ENCODE assay signal across 9 cellular contexts in genomic region chr2:88059979-88060906, GRCh38. TPM values are rescaled to one million over a fixed set of nuclear protein-coding genes. Genes with fewer than 3 reads are reported as not detected.
DNase-seq lines count a peak whose midpoint lies in the region; ATAC-seq and TF ChIP-seq lines count a peak whose summit lies in the region.
"Had no signal": no experiment of that assay in that cellular context is flagged by ENCODE, and none has a peak within 500 bp of the region (broad histone marks: within the 10 kb centered on the region; RNA-seq: fewer than 3 reads in every experiment).

No MANE protein-coding gene starts in this region.

- CTCF ChIA-PET in OCI-LY7 (lab: Charles Lee; ENCODE audit: unreplicated experiment): interaction anchor here (0.6 to 1.3 kb wide), 3 partner anchors 17 to 103 kb away, joined by 3 to 5 read pairs (median 4); no protein-coding TSS in a partner anchor

- TF ChIP-seq CTCF in OCI-LY7 (conservative IDR thresholded peaks at IDR 0.05; ENCODE audit: low read length) (peak; percentile 88), upper lobe of right lung (IDR thresholded peaks at IDR 0.05) (peak; percentile 79)

- POLR2A ChIA-PET in OCI-LY7 (lab: Charles Lee): interaction anchor here (0.6 to 1.7 kb wide), 3 partner anchors 28 to 44 kb away, joined by 3 to 7 read pairs (median 3); partner anchors contain the start of gene RNU2-63P

- H3K9me2 ChIP-seq in OCI-LY7 (ENCODE audit: insufficient read depth, low read length): no peaks in the 10 kb centered on the region

- H3K4me3 ChIP-seq in OCI-LY7 (ENCODE audit: low read depth, low read length, poor library complexity, severe bottlenecking): no peak overlapping the region
- H3K4me3 ChIP-seq in upper lobe of right lung: no peak overlapping the region

- H3K4me2 ChIP-seq in OCI-LY7 (ENCODE audit: low read length): no peak overlapping the region

- peak; percentile 91 for TF ChIP-seq RAD21 in Ishikawa (IDR thresholded peaks at IDR 0.05; ENCODE audit: low read depth)

- H3K4me1 ChIP-seq in OCI-LY7 (ENCODE audit: insufficient read depth, low read length, poor library complexity, severe bottlenecking) (peaks cover 8% of the 10 kb centered on the region), upper lobe of right lung (no peaks in the 10 kb centered on the region)

- ATAC-seq in GM18907 (IDR thresholded peaks at IDR 0.05; ENCODE audit: unreplicated experiment): peak; percentile 44
- peak; percentile 76 for ATAC-seq in left lobe of liver
- peak; percentile 50 for ATAC-seq in upper lobe of right lung
- no peak for ATAC-seq in HG03039 (IDR thresholded peaks at IDR 0.05; ENCODE audit: unreplicated experiment)

- H3K36me3 ChIP-seq in OCI-LY7 (ENCODE audit: insufficient read depth, low read length) (no peaks in the 10 kb centered on the region), upper lobe of right lung (no peaks in the 10 kb centered on the region)

- H4K20me1 ChIP-seq in OCI-LY7 (ENCODE audit: insufficient read depth, low read length): no peaks in the 10 kb centered on the region

- no peak overlapping the region for H2AFZ ChIP-seq in OCI-LY7 (ENCODE audit: low read length)

- intact Hi-C loops in OCI-LY7 (cut with micrococcal nuclease; ENCODE audit: unreplicated experiment) (loop anchor here (1.0 to 2.0 kb wide), 2 partner anchors 100 to 127 kb away; no protein-coding TSS in a partner anchor), upper lobe of right lung (cut with DNase I) (loop anchor here (10.0 kb wide), 1 partner anchor 105 kb away; no protein-coding TSS in a partner anchor)

- BruUV-seq in OCI-LY7 (replicated peaks; lab: Mats Ljungman, UMichigan): no TSS peak

- no peaks in the 10 kb centered on the region for H3K27me3 ChIP-seq in upper lobe of right lung

- H3K27ac ChIP-seq in OCI-LY7 (ENCODE audit: low read depth, low read length, poor library complexity, severe bottlenecking): no peak overlapping the region
- H3K27ac ChIP-seq in upper lobe of right lung: no peak overlapping the region

- H3K79me2 ChIP-seq in OCI-LY7 (ENCODE audit: insufficient read depth, low read depth, low read length): 0 out of 2 replicates have a peak, but pooled peaks cover under 1% of the 10 kb centered on the region

- DNase-seq in Caki2 (ENCODE audit: low read depth): peak; percentile 37
- peak; percentile 68 for DNase-seq in OCI-LY7 (ENCODE audit: low spot score)
- peak; percentile 51 to 56 for DNase-seq in T47D (ENCODE audit: low read depth in 1 of 2, low spot score in 1 of 2)
- no peak for DNase-seq in left lobe of liver (ENCODE audit: low spot score)
- DNase-seq in upper lobe of right lung: no peak

- H3K9me3 ChIP-seq in OCI-LY7 (ENCODE audit: low read length) (no peaks in the 10 kb centered on the region), upper lobe of right lung (no peaks in the 10 kb centered on the region)

- in situ Hi-C loops in Caki2 (cut with HindIII; ENCODE audit: low pct_unique_long_range_greater_than_20kb, low sequenced_read_pairs): no loop called here
- in situ Hi-C loops in T47D (cut with HindIII; ENCODE audit: low pct_unique_long_range_greater_than_20kb, low sequenced_read_pairs): no loop called here

- TF ChIP-seq EP300 in Ishikawa (IDR thresholded peaks at IDR 0.05; ENCODE audit: borderline replicate concordance): no peak

TF ChIP-seq in Ishikawa, 13 proteins besides CTCF, POLR2A, EP300 and RAD21:
- TF ChIP-seq ZBTB7A (IDR thresholded peaks at IDR 0.05; ENCODE audit: low read depth) (no peak), YY1 (IDR thresholded peaks at IDR 0.05; ENCODE audit: low read depth) (no peak), TCF12 (IDR thresholded peaks at IDR 0.05; ENCODE audit: low read depth) (no peak), TAF1 (IDR thresholded peaks at IDR 0.05; ENCODE audit: low read depth) (no peak), NFIC (IDR thresholded peaks at IDR 0.05) (no peak), EGR1 (IDR thresholded peaks at IDR 0.05) (no peak), TEAD4 (IDR thresholded peaks at IDR 0.05) (no peak), REST (IDR thresholded peaks at IDR 0.05; ENCODE audit: low read depth) (no peak), FOXM1 (IDR thresholded peaks at IDR 0.05; ENCODE audit: borderline replicate concordance, low read depth) (no peak), CREB1 (IDR thresholded peaks at IDR 0.05; ENCODE audit: low read depth) (no peak), CEBPB (IDR thresholded peaks at IDR 0.05) (no peak), MAX (IDR thresholded peaks at IDR 0.05) (no peak), USF1 (IDR thresholded peaks at IDR 0.05) (no peak)

RNA-seq across cellular contexts. Expression of gene KRCC1, which starts 4.7 kb away (rescaled TPM):
- 34.5 and 42.9 TPM in 2 replicates for total RNA-seq in Caki2 (2014; rRNA removed; shearing (Covaris generic); ENCODE audit: low replicate concordance)
- 18.7 and 22.1 TPM in 2 replicates for total RNA-seq in OCI-LY7 (2014; rRNA removed; shearing (Covaris generic))
- total RNA-seq in OCI-LY7 (2022) (26.6 and 31.7 TPM in 2 replicates), left lobe of liver (10.0 TPM), upper lobe of right lung (18.9 TPM)

RNA-seq across cellular contexts. Expression of gene SMYD1, which starts 7.4 kb away (rescaled TPM):
- total RNA-seq in Caki2 (2014; rRNA removed; shearing (Covaris generic); ENCODE audit: low replicate concordance): not detected in 2 replicates
- total RNA-seq in OCI-LY7 (2014; rRNA removed; shearing (Covaris generic)): not detected in 2 replicates
- not detected in 2 replicates for total RNA-seq in OCI-LY7 (2022)
- total RNA-seq in left lobe of liver: not detected
- total RNA-seq in upper lobe of right lung: not detected
- total RNA-seq: T-helper 1 cell treated with Interleukin-12 subunit alpha and Interleukin-12 subunit beta and Interleukin-4 antibody, amounts not matched to agents 30 ng/mL and 1 ng/mL, for 36 hours had no signal

RNA-seq across cellular contexts. Expression of gene RNU2-63P, which starts 43.9 kb away (rescaled TPM):
- not detected in 2 replicates for total RNA-seq in Caki2 (2014; rRNA removed; shearing (Covaris generic); ENCODE audit: low replicate concordance)
- 97.4 and 246 TPM in 2 replicates for total RNA-seq in OCI-LY7 (2014; rRNA removed; shearing (Covaris generic))
- 4.8 and 17.9 TPM in 2 replicates for total RNA-seq in OCI-LY7 (2022)
- 1.7 TPM for total RNA-seq in left lobe of liver
- not detected for total RNA-seq in upper lobe of right lung

Comparison
In these comparisons a context has a peak if more than half of its experiments do, and no peak if none do; other contexts are left out.
1. DNase-seq: peak in Caki2 (single experiment), OCI-LY7 (single experiment) and T47D (2 of 2); none in left lobe of liver (single experiment) and upper lobe of right lung (single experiment).